In the genomic region with DNA sequence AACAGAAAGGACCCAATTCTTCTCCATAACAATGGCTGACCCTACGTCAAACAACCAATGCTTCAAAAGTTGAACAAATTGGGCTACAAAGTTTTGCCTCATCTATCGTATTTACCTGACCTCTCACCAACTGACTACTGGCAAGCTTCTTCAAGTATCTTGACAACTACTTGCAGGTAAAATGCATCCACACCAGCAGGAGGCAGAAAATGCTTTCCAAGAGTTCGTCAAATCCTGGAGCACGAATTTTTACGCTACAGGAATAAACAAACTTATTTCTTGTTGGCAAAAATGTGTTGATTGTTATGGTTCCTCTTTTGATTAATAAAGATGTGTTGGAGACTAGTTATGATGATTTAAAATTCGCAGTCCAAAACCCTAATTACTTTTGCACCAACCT, we compare ENCODE assay signal across 28 cellular contexts. TPM values are rescaled to one million over a fixed set of nuclear protein-coding genes. Genes with fewer than 3 reads are reported as not detected.
DNase-seq lines count a peak whose midpoint lies in the region; ATAC-seq, FAIRE-seq and TF ChIP-seq lines count a peak whose summit lies in the region.
"Had no signal": no experiment of that assay in that cellular context is flagged by ENCODE, and none has a peak within 500 bp of the region (broad histone marks: within the 10 kb centered on the region; RNA-seq: fewer than 3 reads in every experiment).

No MANE protein-coding gene starts in this region.

- TF ChIP-seq RAD21 in K562 (CRISPR knock-in tag; conservative IDR thresholded peaks at IDR 0.05 in 1 of 2, IDR thresholded peaks at IDR 0.05 in 1 of 2): peak in 1 of 2 experiments; percentile 48; a peak in 3 of 4 replicates

- H3K9me3 ChIP-seq in K562 (replicated peaks; ENCODE audit: control insufficient read depth, insufficient read depth, low read depth, low read length) (no peaks in the 10 kb centered on the region), colonic mucosa (no peaks in the 10 kb centered on the region)
- H3K9me3 ChIP-seq: BE2C, SJSA1 had no signal

- no peaks in the 10 kb centered on the region for H3K36me3 Mint-ChIP-seq in HFFc6 (ENCODE audit: low read depth)

- no peak overlapping the region for H3K27ac Mint-ChIP-seq in HFFc6

- POLR2A ChIA-PET in K562 (lab: Yijun Ruan, JAX): interaction anchor here (0.7 to 1.1 kb wide), 2 partner anchors 11 to 29 kb away, joined by 3 read pairs; no protein-coding TSS in a partner anchor

- H3K4me1 Mint-ChIP-seq in HFFc6 (ENCODE audit: low read depth): peaks cover 6% of the 10 kb centered on the region; the same call in 1 of the 2 replicates

- BruUV-seq in K562 (replicated peaks; lab: Mats Ljungman, UMichigan): no TSS peak

- no peaks in the 10 kb centered on the region for H3K36me3 ChIP-seq in K562 (ENCODE audit: control insufficient read depth, insufficient read depth, low read length)
- no peaks in the 10 kb centered on the region for H3K36me3 ChIP-seq in colonic mucosa
- H3K36me3 ChIP-seq: BE2C, SJSA1 had no signal

- no peak overlapping the region for H3K27ac ChIP-seq in C4-2B
- H3K27ac ChIP-seq in K562 (ENCODE audit: extremely low read depth, low read depth, low read length): no peak overlapping the region
- no peak overlapping the region for H3K27ac ChIP-seq in colonic mucosa
- H3K27ac ChIP-seq: KMS-11, SJSA1 had no signal

- no peak overlapping the region for H3K4me3 Mint-ChIP-seq in HFFc6

- H4K20me1 ChIP-seq in K562 (replicated peaks; ENCODE audit: control insufficient read depth, insufficient read depth, low read length): no peaks in the 10 kb centered on the region

- H3K27me3 ChIP-seq in K562 (ENCODE audit: control insufficient read depth in 2 of 2, insufficient read depth in 2 of 2, low read length in 2 of 2) (no peaks in the 10 kb centered on the region), colonic mucosa (no peaks in the 10 kb centered on the region)
- H3K27me3 ChIP-seq: BE2C, SJSA1 had no signal

- TF ChIP-seq CTCF in C4-2B (conservative IDR thresholded peaks at IDR 0.05) (0 out of 2 replicates have a peak, but pooled peaks have one; percentile 4), HFFc6 (IDR thresholded peaks at IDR 0.05) (peak; percentile 20; the same call in 1 of the 2 replicates), K562 (IDR thresholded peaks at IDR 0.05 in 2 of 3, conservative IDR thresholded peaks at IDR 0.05 in 1 of 3; ENCODE audit: insufficient read depth in 2 of 3, low read depth in 1 of 3, low read length in 3 of 3) (peak; percentile 18 to 47 (median 35); a peak in 3 of 6 replicates), colonic mucosa (IDR thresholded peaks at IDR 0.05) (no peak)

- WGBS in K562 (ENCODE audit: insufficient coverage, low coverage, missing lambda C conversion rate): 38% methylated on average over 6 of the region's 6 CpGs

- FAIRE-seq in K562 (lab: Jason Lieb, UNC): peak; percentile 60
- FAIRE-seq: G401.6, GM12891, H54 had no signal

- TF ChIP-seq POLR2A in K562 (conservative IDR thresholded peaks at IDR 0.05): no peak
- TF ChIP-seq POLR2A in erythroblast (IDR thresholded peaks at IDR 0.05; ENCODE audit: low read length): no peak

- DNase-seq in HFFc6 (no peak), K562 (ENCODE audit: extremely low read depth in 1 of 4, low spot score in 3 of 4) (no peak), erythroblast (lab: John Stamatoyannopoulos, UW) (peak; percentile 17 to 33), colonic mucosa (no peak)
- DNase-seq in effector CD8-positive, alpha-beta T cell (lab: John Stamatoyannopoulos, UW): no peak
- no peak for DNase-seq in activated naive CD4-positive, alpha-beta T cell treated with anti-CD3 and anti-CD28 coated beads, Interleukin-2, amount 50 U/mL, for 16 hours
- DNase-seq: 8988T, ACHN, BE2C, Calu3, DMS53, IMR-90, NCI-H1092, NCI-H1417 treated with DMSO at 0.1 percent for 48 hours, NCI-H187, NCI-H2171 treated with DMSO at 0.1 percent for 48 hours, NCI-H446, NCI-H524 treated with DMSO at 0.1 percent for 48 hours, NCI-H774, Right ventricle myocardium superior, RPMI8226 had no signal

- ATAC-seq in K562: 0 out of 3 replicates have a peak, but pooled peaks have one; percentile 52
- no peak for ATAC-seq in GM21529 (IDR thresholded peaks at IDR 0.05; ENCODE audit: unreplicated experiment)

- TF ChIP-seq EP300 in K562 (IDR thresholded peaks at IDR 0.05; ENCODE audit: low read length): no peak

- no peaks in the 10 kb centered on the region for H3K9me3 Mint-ChIP-seq in HFFc6

- CTCF ChIA-PET in K562 (lab: Yijun Ruan, JAX; ENCODE audit: low intra/inter-chr PET ratio): interaction anchor here (0.7 kb wide), 1 partner anchor 128 kb away, joined by 3 read pairs; no protein-coding TSS in a partner anchor

- H3K9me1 ChIP-seq in K562 (ENCODE audit: control insufficient read depth, insufficient read depth, low read length): no peaks in the 10 kb centered on the region

- H3K4me1 ChIP-seq in K562 (replicated peaks in 1 of 2; ENCODE audit: control insufficient read depth in 2 of 2, insufficient read depth in 2 of 2, low read length in 2 of 2): no peaks in the 10 kb centered on the region
- H3K4me1 ChIP-seq in colonic mucosa: no peaks in the 10 kb centered on the region
- H3K4me1 ChIP-seq: BE2C, SJSA1 had no signal

- H2AFZ ChIP-seq in K562 (ENCODE audit: low read depth, low read length): 0 out of 2 replicates have a peak overlapping the region, but pooled peaks have one; percentile 8

- intact Hi-C loops in K562 (cut with micrococcal nuclease): loop anchor here (1.0 kb wide), 1 partner anchor 152 kb away; no protein-coding TSS in a partner anchor
- intact Hi-C loops in colonic mucosa (cut with DNase I): loop anchor here (10.0 kb wide), 1 partner anchor 125 kb away; no protein-coding TSS in a partner anchor

- H3K9ac ChIP-seq in K562 (ENCODE audit: insufficient read depth in 1 of 2, low read depth in 2 of 2, low read length in 2 of 2) (no peak overlapping the region), colonic mucosa (ENCODE audit: low read depth in 2 of 2, low read length in 2 of 2) (no peak overlapping the region)
- H3K9ac ChIP-seq: KMS-11 had no signal

- H3K27me3 Mint-ChIP-seq in HFFc6 (ENCODE audit: insufficient read depth): peaks cover 7% of the 10 kb centered on the region

- in situ Hi-C loops in K562 (cut with MboI): no loop called here

- H3K4me3 ChIP-seq in K562: no peak overlapping the region
- no peak overlapping the region for H3K4me3 ChIP-seq in colonic mucosa
- H3K4me3 ChIP-seq: SJSA1 had no signal

- no peak overlapping the region for H3K4me2 ChIP-seq in K562 (ENCODE audit: insufficient read depth, low read length)
- H3K4me2 ChIP-seq: KMS-11 had no signal

- no peaks in the 10 kb centered on the region for H3K79me2 ChIP-seq in K562 (ENCODE audit: control insufficient read depth, insufficient read depth, low read length)

TF ChIP-seq in K562, 482 proteins besides CTCF, POLR2A, EP300 and RAD21:
- TF ChIP-seq, protein P1, sequence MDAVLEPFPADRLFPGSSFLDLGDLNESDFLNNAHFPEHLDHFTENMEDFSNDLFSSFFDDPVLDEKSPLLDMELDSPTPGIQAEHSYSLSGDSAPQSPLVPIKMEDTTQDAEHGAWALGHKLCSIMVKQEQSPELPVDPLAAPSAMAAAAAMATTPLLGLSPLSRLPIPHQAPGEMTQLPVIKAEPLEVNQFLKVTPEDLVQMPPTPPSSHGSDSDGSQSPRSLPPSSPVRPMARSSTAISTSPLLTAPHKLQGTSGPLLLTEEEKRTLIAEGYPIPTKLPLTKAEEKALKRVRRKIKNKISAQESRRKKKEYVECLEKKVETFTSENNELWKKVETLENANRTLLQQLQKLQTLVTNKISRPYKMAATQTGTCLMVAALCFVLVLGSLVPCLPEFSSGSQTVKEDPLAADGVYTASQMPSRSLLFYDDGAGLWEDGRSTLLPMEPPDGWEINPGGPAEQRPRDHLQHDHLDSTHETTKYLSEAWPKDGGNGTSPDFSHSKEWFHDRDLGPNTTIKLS (IDR thresholded peaks at IDR 0.05; ENCODE audit: borderline replicate concordance, low read depth): no peak
- no peak for TF ChIP-seq FOSL1 (tag; conservative IDR thresholded peaks at IDR 0.05)
- no peak for TF ChIP-seq ZNF431 (CRISPR knock-in tag; IDR thresholded peaks at IDR 0.05)
TF ChIP-seq in K562: peak in this region for 0.

RNA-seq across cellular contexts. Expression of gene GAB1, which starts 6.7 kb away (rescaled TPM):
- total RNA-seq in HFFc6 (2021; fragmentation: NEBNext Ultra II Directional; extraction: Animal tissue kit (Norgen Biotek cat#: 25700)): 1 to 10 TPM; 6.6 to 8.9 (median 6.9) TPM
- total RNA-seq in K562 (2011; cell fraction: chromatin; rRNA removed; ENCODE audit: low replicate concordance): 25.0 and 56.0 TPM in 2 replicates
- 10.0 and 11.8 TPM in 2 replicates for total RNA-seq in K562 (2011; cell fraction: nucleolus; rRNA removed)
- total RNA-seq in K562 (2011; cell fraction: nucleoplasm; rRNA removed): 25.5 and 30.8 TPM in 2 replicates
- total RNA-seq in K562 (2014; rRNA removed) (5.3 and 8.9 TPM in 2 replicates), K562 (2014; rRNA removed; fragmentation: Illumina TruSeq; extraction: Trizol) (9.7 and 12.0 TPM in 2 replicates), K562 (2015; rRNA removed; fragmentation: Illumina TruSeq; extraction: Trizol) (8.0 and 8.7 TPM in 2 replicates), K562 (2021) (10.3 and 10.9 TPM in 2 replicates), colonic mucosa (10 to 100 TPM; 48.9 to 81.2 TPM)
- polyA plus RNA-seq in K562 (2011; rRNA removed) (7.5 and 8.8 TPM in 2 replicates), K562 (2014; fragmentation: Illumina TruSeq; extraction: Trizol) (12.4 and 14.6 TPM in 2 replicates), K562 (2014; fragmentation: Nextera tagmentation; extraction: Ambion mirVana) (1 to 10 TPM; 1.3 to 2.2 TPM), K562 (2014; rRNA removed) (2.9 and 7.1 TPM in 2 replicates)
- polyA plus RNA-seq in K562 (2011; cell fraction: cytosol; rRNA removed): 3.1 and 3.5 TPM in 2 replicates
- 14.7 and 16.9 TPM in 2 replicates for polyA plus RNA-seq in K562 (2011; cell fraction: nucleus; rRNA removed)
- polyA plus RNA-seq in K562 (2012): 2.7 and 5.0 TPM in 2 replicates
- 17.5 and 25.5 TPM in 2 replicates for polyA minus RNA-seq in K562 (2011; rRNA and poly(A)+ RNA removed)
- 7.1 and 7.4 TPM in 2 replicates for polyA minus RNA-seq in K562 (2011; cell fraction: cytosol; rRNA and poly(A)+ RNA removed)
- 14.5 and 16.8 TPM in 2 replicates for polyA minus RNA-seq in K562 (2011; cell fraction: nucleus; rRNA and poly(A)+ RNA removed)

Comparison
In these comparisons a context has a peak if more than half of its experiments do, and no peak if none do; other contexts are left out.
1. DNase-seq: peak in erythroblast (2 of 2); none in HFFc6 (single experiment), K562 (0 of 4), colonic mucosa (single experiment), effector CD8-positive, alpha-beta T cell (single experiment) and activated naive CD4-positive, alpha-beta T cell treated with anti-CD3 and anti-CD28 coated beads, Interleukin-2, amount 50 U/mL, for 16 hours (single experiment).